Comparison of ENCODE assay signal across 18 cellular contexts in genomic region chr2:209974566-209974965, GRCh38. TPM values are rescaled to one million over a fixed set of nuclear protein-coding genes. Genes with fewer than 3 reads are reported as not detected.
DNase-seq lines count a peak whose midpoint lies in the region; ATAC-seq, FAIRE-seq and TF ChIP-seq lines count a peak whose summit lies in the region.
"Had no signal": no experiment of that assay in that cellular context is flagged by ENCODE, and none has a peak within 500 bp of the region (broad histone marks: within the 10 kb centered on the region; RNA-seq: fewer than 3 reads in every experiment).

No MANE protein-coding gene starts in this region.

- POLR2A ChIA-PET in T-cell (lab: Charles Lee) = no interaction called here

- H3K4me1 ChIP-seq in RWPE2 (ENCODE audit: insufficient read depth, poor library complexity, severe bottlenecking) = no peaks in the 10 kb centered on the region

- ATAC-seq in RWPE2 (ENCODE audit: low read depth) (peak; percentile 59; the same call in 2 of the 3 replicates), GM21528 (IDR thresholded peaks at IDR 0.05; ENCODE audit: low FRiP score, unreplicated experiment) (no peak), T-cell (replicated peaks in 1 of 4) (no peak)
- ATAC-seq: CD8-positive, alpha-beta T cell; HCT116 had no signal

- no peaks in the 10 kb centered on the region for H3K4me1 Mint-ChIP-seq in HFFc6 (ENCODE audit: low read depth)
- H3K4me1 Mint-ChIP-seq in T-cell = no peaks in the 10 kb centered on the region
- H3K4me1 Mint-ChIP-seq in nephron progenitor cell = no peaks in the 10 kb centered on the region

- CTCF ChIA-PET in T-cell (lab: Charles Lee) = interaction anchor here (0.5 to 5.4 kb wide), 5 partner anchors 99 to 225 kb away, joined by 3 to 31 read pairs (median 10); no protein-coding TSS in a partner anchor

- no peaks in the 10 kb centered on the region for H3K9me3 Mint-ChIP-seq in HFFc6
- no peaks in the 10 kb centered on the region for H3K9me3 Mint-ChIP-seq in T-cell
- no peaks in the 10 kb centered on the region for H3K9me3 Mint-ChIP-seq in nephron progenitor cell
- H3K9me3 Mint-ChIP-seq: CD8-positive, alpha-beta T cell had no signal

- H3K27ac Mint-ChIP-seq in HFFc6 (no peak overlapping the region), T-cell (no peak overlapping the region), nephron progenitor cell (no peak overlapping the region)
- H3K27ac Mint-ChIP-seq: CD8-positive, alpha-beta T cell had no signal

- H3K36me3 ChIP-seq in RWPE2 (ENCODE audit: low read depth) (no peaks in the 10 kb centered on the region), bronchial epithelial cell (ENCODE audit: control insufficient read depth, insufficient read depth, low read length) (no peaks in the 10 kb centered on the region)
- H3K36me3 ChIP-seq: MG63 had no signal

- no peak overlapping the region for H3K27ac ChIP-seq in RWPE2 (ENCODE audit: poor library complexity, severe bottlenecking)

- no peaks in the 10 kb centered on the region for H3K36me3 Mint-ChIP-seq in HFFc6 (ENCODE audit: low read depth)
- no peaks in the 10 kb centered on the region for H3K36me3 Mint-ChIP-seq in T-cell
- no peaks in the 10 kb centered on the region for H3K36me3 Mint-ChIP-seq in nephron progenitor cell (ENCODE audit: low read depth)
- H3K36me3 Mint-ChIP-seq: CD8-positive, alpha-beta T cell had no signal

- no peak for FAIRE-seq in bronchial epithelial cell (lab: Jason Lieb, UNC)

- H3K4me3 ChIP-seq in RWPE2 (ENCODE audit: severe bottlenecking) (no peak overlapping the region), bronchial epithelial cell (ENCODE audit: low read depth, low read length) (no peak overlapping the region)
- H3K4me3 ChIP-seq: MG63 had no signal

- TF ChIP-seq CTCF in HFFc6 (IDR thresholded peaks at IDR 0.05) (no peak), RWPE2 (IDR thresholded peaks at IDR 0.05; ENCODE audit: poor library complexity, severe bottlenecking) (no peak), bronchial epithelial cell (IDR thresholded peaks at IDR 0.05; ENCODE audit: insufficient read depth, low read length, severe bottlenecking) (no peak), nephron progenitor cell (IDR thresholded peaks at IDR 0.05) (no peak)

- no peaks in the 10 kb centered on the region for H3K27me3 ChIP-seq in RWPE2 (ENCODE audit: insufficient read depth, poor library complexity, severe bottlenecking)
- H3K27me3 ChIP-seq in bronchial epithelial cell (ENCODE audit: control insufficient read depth, insufficient read depth, low read length) = no peaks in the 10 kb centered on the region

- H3K9me3 ChIP-seq in RWPE2 (ENCODE audit: severe bottlenecking) = no peaks in the 10 kb centered on the region
- H3K9me3 ChIP-seq: MG63 had no signal

- no peak overlapping the region for H3K4me3 Mint-ChIP-seq in HFFc6
- H3K4me3 Mint-ChIP-seq in T-cell = no peak overlapping the region
- no peak overlapping the region for H3K4me3 Mint-ChIP-seq in nephron progenitor cell
- H3K4me3 Mint-ChIP-seq: CD8-positive, alpha-beta T cell had no signal

- peaks cover 1% of the 10 kb centered on the region; the same call in 1 of the 2 replicates for H3K27me3 Mint-ChIP-seq in HFFc6 (ENCODE audit: insufficient read depth)
- peaks cover 16% of the 10 kb centered on the region in 2 donors for H3K27me3 Mint-ChIP-seq in T-cell
- H3K27me3 Mint-ChIP-seq in nephron progenitor cell (ENCODE audit: low read depth, poor library complexity) = peaks cover 9% of the 10 kb centered on the region

- peak; percentile 43 for DNase-seq in HFFc6
- DNase-seq in RWPE2 (ENCODE audit: low spot score) = no peak
- DNase-seq in bronchial epithelial cell (ENCODE audit: low read depth) = peak; percentile 83
- DNase-seq in kidney tubule cell (ENCODE audit: low spot score) = peak; percentile 68
- DNase-seq in T-cell = no peak
- DNase-seq in nephron progenitor cell = no peak
- DNase-seq in H4 (ENCODE audit: low spot score) = no peak
- DNase-seq: CD8-positive, alpha-beta T cell; KG1; MG63; NCI-H1092 treated with DMSO at 0.1 percent for 48 hours; NCI-H1694 treated with DMSO at 0.1 percent for 48 hours; NCI-H446; NCI-H774; RPMI8226; T-helper 1 cell had no signal

RNA-seq across cellular contexts. Expression of gene RPE, which starts 27.9 kb away (rescaled TPM):
- 10 to 100 TPM; 58.9 to 70.9 (median 67.3) TPM for total RNA-seq in HFFc6 (2021; fragmentation: NEBNext Ultra II Directional; extraction: Animal tissue kit (Norgen Biotek cat#: 25700))
- total RNA-seq in bronchial epithelial cell = 121 and 130 TPM in 2 replicates
- 10 to 100 TPM; 17.9 to 36.7 (median 33.2) TPM for total RNA-seq in T-cell
- total RNA-seq in H4 (2014; rRNA removed; shearing (Covaris generic)) = 125 and 164 TPM in 2 replicates

Comparison
In these comparisons a context has a peak if more than half of its experiments do, and no peak if none do; other contexts are left out.
1. DNase-seq: peak in HFFc6 (single experiment), bronchial epithelial cell (single experiment) and kidney tubule cell (single experiment); none in RWPE2 (single experiment), T-cell (0 of 34), nephron progenitor cell (single experiment) and H4 (single experiment).